In the genomic region with DNA sequence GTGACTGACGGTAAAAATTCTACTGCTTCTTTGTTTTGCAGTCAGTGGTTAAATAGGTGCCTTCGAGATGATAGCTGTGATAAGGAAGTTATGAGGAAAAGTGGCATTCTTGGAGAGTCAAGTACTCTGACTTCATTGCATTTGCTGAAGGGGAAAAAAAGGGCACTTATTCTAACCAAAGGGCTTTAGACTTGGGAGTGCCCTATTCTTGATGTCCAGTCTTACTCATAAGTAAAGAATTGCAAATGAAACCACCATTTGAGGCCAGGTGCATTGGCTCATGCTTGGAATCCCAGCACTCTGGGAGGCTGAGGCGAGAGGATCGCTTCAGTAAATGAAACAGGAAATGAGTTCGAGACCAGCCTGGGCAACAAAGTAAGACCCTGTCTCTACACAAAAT, we compare ENCODE assay signal across 1 cellular context.
TF ChIP-seq lines count a peak whose summit lies in the region.

No MANE protein-coding gene starts in this region.

TF ChIP-seq in endothelial cell of umbilical vein, 7 proteins besides CTCF, POLR2A, EP300 and RAD21:
- no peak for TF ChIP-seq EZH2 (IDR thresholded peaks at IDR 0.05; ENCODE audit: borderline replicate concordance, low read depth, low read length, severe bottlenecking)
- TF ChIP-seq GATA2 (IDR thresholded peaks at IDR 0.05; ENCODE audit: insufficient read depth, insufficient read length, low read depth, low read length): peak; percentile 20
- TF ChIP-seq MYC (IDR thresholded peaks at IDR 0.05; ENCODE audit: low read depth, low read length): no peak
